ENCODE assay signal across 19 cellular contexts in genomic region chr3:86815880-86816279, GRCh38.
DNase-seq lines count a peak whose midpoint lies in the region; ATAC-seq, FAIRE-seq and TF ChIP-seq lines count a peak whose summit lies in the region.
"Had no signal": no experiment of that assay in that cellular context is flagged by ENCODE, and none has a peak within 500 bp of the region (broad histone marks: within the 10 kb centered on the region; RNA-seq: fewer than 3 reads in every experiment).

No MANE protein-coding gene starts in this region.

- H4K91ac ChIP-seq in H1 (replicated peaks; ENCODE audit: insufficient read length, low read length), result no peak overlapping the region

- H3K4me1 ChIP-seq in H1 (replicated peaks in 1 of 4; ENCODE audit: control insufficient read depth in 3 of 4, insufficient read depth in 4 of 4, low read length in 3 of 4) (peaks cover 0 to 13% (median 8%) of the 10 kb centered on the region in 4 experiments; a peak in 4 of 7 replicates), skeletal muscle satellite cell (ENCODE audit: control insufficient read depth, insufficient read depth, low read length) (peaks cover 15% of the 10 kb centered on the region)
- H3K4me1 ChIP-seq: BLaER1 had no signal

- peak overlapping the region; percentile 60 for H4K5ac ChIP-seq in H1 (ENCODE audit: insufficient read length, low read depth, low read length)

- POLR2A ChIA-PET in H1 (lab: Charles Lee; ENCODE audit: partially characterized antibody), result no interaction called here

- no peak overlapping the region for H3K56ac ChIP-seq in H1 (replicated peaks; ENCODE audit: insufficient read length, low read depth, low read length)

- H3K79me2 ChIP-seq in H1 (ENCODE audit: control insufficient read depth in 1 of 2, insufficient read depth in 2 of 2, low read length in 2 of 2), result no peaks in the 10 kb centered on the region

- H3K4me2 ChIP-seq in H1 (ENCODE audit: insufficient read depth in 1 of 2, low read depth in 2 of 2, low read length in 2 of 2) (no peak overlapping the region; a peak in 1 of 4 replicates), skeletal muscle satellite cell (ENCODE audit: low read length) (peak overlapping the region; percentile 24)
- H3K4me2 ChIP-seq: BLaER1 had no signal

- no peak overlapping the region for H2BK5ac ChIP-seq in H1 (ENCODE audit: low read depth, low read length)

- TF ChIP-seq RAD21 in H1 (IDR thresholded peaks at IDR 0.05 in 1 of 2, conservative IDR thresholded peaks at IDR 0.05 in 1 of 2; ENCODE audit: low read depth in 2 of 2, low read length in 2 of 2), result no peak

- no peaks in the 10 kb centered on the region for H3K36me3 ChIP-seq in H1 (ENCODE audit: control insufficient read depth in 2 of 4, insufficient read depth in 4 of 4, low read length in 3 of 4)
- no peaks in the 10 kb centered on the region for H3K36me3 ChIP-seq in skeletal muscle satellite cell (ENCODE audit: insufficient read depth, low read length)
- H3K36me3 ChIP-seq: BLaER1, SJCRH30 had no signal

- no peak for ATAC-seq in activated T-cell treated with anti-CD3 and anti-CD28 coated beads, Interleukin-2, amount 50 U/mL, for 4 hours
- no peak for ATAC-seq in activated CD4-positive, CD25-positive, alpha-beta regulatory T cell treated with anti-CD3 and anti-CD28 coated beads, Interleukin-2, amount 50 U/mL, for 24 hours

- H4K20me1 ChIP-seq in H1 (replicated peaks in 1 of 2; ENCODE audit: control insufficient read depth in 1 of 2, insufficient read depth in 2 of 2, low read length in 2 of 2), result no peaks in the 10 kb centered on the region
- H4K20me1 ChIP-seq: BLaER1 had no signal

- no peaks in the 10 kb centered on the region for H3K36me3 Mint-ChIP-seq in activated T-cell treated with anti-CD3 and anti-CD28 coated beads, Interleukin-2, amount 50 U/mL, for 4 hours (ENCODE audit: insufficient read depth)
- H3K36me3 Mint-ChIP-seq: CD8-positive, alpha-beta memory T cell; IgD-negative memory B cell had no signal

- no peaks in the 10 kb centered on the region for H3K9me3 ChIP-seq in H1 (ENCODE audit: insufficient read depth in 2 of 2, low read depth in 1 of 2, low read length in 1 of 2)
- H3K9me3 ChIP-seq in skeletal muscle satellite cell (replicated peaks; ENCODE audit: low read length), result no peaks in the 10 kb centered on the region
- H3K9me3 ChIP-seq: BLaER1, SJCRH30 had no signal

- H2BK15ac ChIP-seq in H1 (ENCODE audit: low read length), result no peak overlapping the region

- H3K4me1 Mint-ChIP-seq in activated T-cell treated with anti-CD3 and anti-CD28 coated beads, Interleukin-2, amount 50 U/mL, for 4 hours (ENCODE audit: low read depth), result no peaks in the 10 kb centered on the region
- H3K4me1 Mint-ChIP-seq: CD8-positive, alpha-beta memory T cell; IgD-negative memory B cell had no signal

- no peak overlapping the region for H2AFZ ChIP-seq in H1 (ENCODE audit: low read length)

- no peak overlapping the region for H4K8ac ChIP-seq in H1 (ENCODE audit: extremely low read depth, insufficient read depth, low read length)

- CTCF ChIA-PET in H1 (lab: Charles Lee; ENCODE audit: partially characterized antibody), result interaction anchor here (0.8 to 1.1 kb wide), 2 partner anchors 17 to 267 kb away, joined by 3 to 4 read pairs; no protein-coding TSS in a partner anchor

- H2BK120ac ChIP-seq in H1 (replicated peaks; ENCODE audit: low read depth, low read length), result no peak overlapping the region

- no peak overlapping the region for H3K14ac ChIP-seq in H1 (ENCODE audit: insufficient read length)

- no peak overlapping the region for H2BK12ac ChIP-seq in H1 (ENCODE audit: low read depth, low read length)

- no peak overlapping the region for H3K4ac ChIP-seq in H1 (replicated peaks; ENCODE audit: insufficient read length, low read depth, low read length)

- H3K23me2 ChIP-seq in H1 (ENCODE audit: low read depth, low read length), result no peaks in the 10 kb centered on the region

- no peaks in the 10 kb centered on the region for H3K27me3 ChIP-seq in H1 (replicated peaks in 1 of 4; ENCODE audit: control insufficient read depth in 3 of 4, extremely low read depth in 1 of 4, insufficient read depth in 3 of 4, low read length in 3 of 4)
- no peaks in the 10 kb centered on the region for H3K27me3 ChIP-seq in skeletal muscle satellite cell (ENCODE audit: control insufficient read depth, insufficient read depth, low read length)
- H3K27me3 ChIP-seq: BLaER1, SJCRH30 had no signal

- H2AK5ac ChIP-seq in H1 (ENCODE audit: low read depth, low read length), result no peak overlapping the region

- no peak for TF ChIP-seq CTCF in H1 (IDR thresholded peaks at IDR 0.05; ENCODE audit: control extremely low read depth in 1 of 3, insufficient read depth in 1 of 3, low read depth in 1 of 3, low read length in 3 of 3)

- 0 out of 2 replicates have a peak overlapping the region, but pooled peaks have one; percentile 38 for H2BK20ac ChIP-seq in H1 (ENCODE audit: low read length)

- peaks cover 10% of the 10 kb centered on the region for H3K9me3 Mint-ChIP-seq in activated T-cell treated with anti-CD3 and anti-CD28 coated beads, Interleukin-2, amount 50 U/mL, for 4 hours

- H3K9ac ChIP-seq in H1 (replicated peaks in 1 of 4; ENCODE audit: extremely low read depth in 1 of 4, low read depth in 3 of 4, low read length in 3 of 4) (no peak overlapping the region), skeletal muscle satellite cell (ENCODE audit: low read depth, low read length) (no peak overlapping the region)
- H3K9ac ChIP-seq: BLaER1 had no signal

- no peak for TF ChIP-seq POLR2A in H1 (IDR thresholded peaks at IDR 0.05; ENCODE audit: control extremely low read depth in 1 of 2, low read depth in 2 of 2, low read length in 2 of 2)

- no peaks in the 10 kb centered on the region for H3K27me3 Mint-ChIP-seq in activated T-cell treated with anti-CD3 and anti-CD28 coated beads, Interleukin-2, amount 50 U/mL, for 4 hours (ENCODE audit: low read depth)
- H3K27me3 Mint-ChIP-seq: CD8-positive, alpha-beta memory T cell; IgD-negative memory B cell had no signal

- peak; percentile 30 for DNase-seq in GM04504 (ENCODE audit: low read depth)
- DNase-seq in M059J (ENCODE audit: low read depth), result peak; percentile 38
- DNase-seq in H1 (ENCODE audit: low read depth in 1 of 2, low spot score in 2 of 2), result no peak
- no peak for DNase-seq in activated CD8-positive, alpha-beta memory T cell treated with anti-CD3 and anti-CD28 coated beads for 24 hours
- DNase-seq in HuH-7.5 (ENCODE audit: low spot score), result no peak
- no peak for DNase-seq in activated T-cell treated with anti-CD3 and anti-CD28 coated beads, Interleukin-2, amount 50 U/mL, for 4 hours
- DNase-seq: CD8-positive, alpha-beta memory T cell; MV-4-11; NCI-H1417 treated with DMSO at 0.1 percent for 48 hours; NCI-H2029; NCI-H524 treated with DMSO at 0.1 percent for 48 hours; OCI-M1; SJCRH30 had no signal

- no peak for TF ChIP-seq EP300 in H1 (IDR thresholded peaks at IDR 0.05; ENCODE audit: borderline replicate concordance in 1 of 2, low read depth in 2 of 2, low read length in 2 of 2)

- no peak overlapping the region for H3K4me3 Mint-ChIP-seq in activated T-cell treated with anti-CD3 and anti-CD28 coated beads, Interleukin-2, amount 50 U/mL, for 4 hours
- H3K4me3 Mint-ChIP-seq: CD8-positive, alpha-beta memory T cell; IgD-negative memory B cell had no signal

- H3K23ac ChIP-seq in H1 (ENCODE audit: insufficient read length), result no peak overlapping the region

- no peak overlapping the region for H3K18ac ChIP-seq in H1 (ENCODE audit: extremely low read depth, low read length)

- no peaks in the 10 kb centered on the region for H3K79me1 ChIP-seq in H1 (ENCODE audit: low read depth, low read length)

- no peak overlapping the region for H3K27ac ChIP-seq in H1 (ENCODE audit: low read depth, low read length)
- H3K27ac ChIP-seq: BLaER1, RWPE1 had no signal

- no peak for FAIRE-seq in H1 (lab: Jason Lieb, UNC)
- FAIRE-seq: GM12891 had no signal

- H3K4me3 ChIP-seq in H1 (ENCODE audit: extremely low read depth in 1 of 4, insufficient read depth in 2 of 4, low read depth in 3 of 4, low read length in 4 of 4), result no peak overlapping the region
- no peak overlapping the region for H3K4me3 ChIP-seq in skeletal muscle satellite cell (ENCODE audit: low read length)
- H3K4me3 ChIP-seq: BLaER1, SJCRH30 had no signal

TF ChIP-seq in H1, 55 proteins besides CTCF, POLR2A, EP300 and RAD21:
- no peak for TF ChIP-seq SIRT6 (IDR thresholded peaks at IDR 0.05; ENCODE audit: low read length)
- TF ChIP-seq SUZ12 (IDR thresholded peaks at IDR 0.05; ENCODE audit: low read length), result no peak
- TF ChIP-seq MAX (IDR thresholded peaks at IDR 0.05), result no peak
- TF ChIP-seq ZNF274 (IDR thresholded peaks at IDR 0.05; ENCODE audit: borderline replicate concordance, extremely low read depth, low read length), result no peak
- no peak for TF ChIP-seq ATF2 (IDR thresholded peaks at IDR 0.05; ENCODE audit: low read length)
- no peak for TF ChIP-seq EGR1 (IDR thresholded peaks at IDR 0.05; ENCODE audit: borderline replicate concordance, low read depth, low read length)
- TF ChIP-seq USF2 (IDR thresholded peaks at IDR 0.05; ENCODE audit: low read length), result no peak
- TF ChIP-seq KDM1A (IDR thresholded peaks at IDR 0.05; ENCODE audit: borderline replicate concordance, low read length), result no peak
- TF ChIP-seq GTF2F1 (IDR thresholded peaks at IDR 0.05; ENCODE audit: borderline replicate concordance, low read depth, low read length), result no peak

Comparison
In these comparisons a context has a peak if more than half of its experiments do, and no peak if none do; other contexts are left out.
1. DNase-seq: peak in GM04504 (single experiment) and M059J (single experiment); none in H1 (0 of 2), activated CD8-positive, alpha-beta memory T cell treated with anti-CD3 and anti-CD28 coated beads for 24 hours (single experiment), HuH-7.5 (single experiment) and activated T-cell treated with anti-CD3 and anti-CD28 coated beads, Interleukin-2, amount 50 U/mL, for 4 hours (single experiment).